Comparison of ENCODE assay signal across 1 cellular context in genomic region chr6:35727206-35727934, GRCh38.
A peak's percentile ranks its signal among the peaks of the same experiment; 100 is the strongest.
TF ChIP-seq lines count a peak whose summit lies in the region.

No MANE protein-coding gene starts in this region.

TF ChIP-seq in GM12878, 131 proteins besides CTCF, POLR2A, EP300 and RAD21 (continued from another document):
- TF ChIP-seq NKRF (conservative IDR thresholded peaks at IDR 0.05) (no peak), TCF12 (IDR thresholded peaks at IDR 0.05; ENCODE audit: low read depth, low read length) (no peak), SIX5 (IDR thresholded peaks at IDR 0.05; ENCODE audit: low read depth, low read length, severe bottlenecking) (no peak), NR2F1 (conservative IDR thresholded peaks at IDR 0.05) (no peak), HCFC1 (IDR thresholded peaks at IDR 0.05; ENCODE audit: low read length) (no peak), IKZF1 (conservative IDR thresholded peaks at IDR 0.05) (peak; percentile 65), CEBPB (IDR thresholded peaks at IDR 0.05; ENCODE audit: borderline replicate concordance in 1 of 2, low read depth in 2 of 2, low read length in 2 of 2) (no peak), MEF2B (IDR thresholded peaks at IDR 0.05; ENCODE audit: partially characterized antibody, poor library complexity, severe bottlenecking) (no peak), HSF1 (IDR thresholded peaks at IDR 0.05; ENCODE audit: low read depth, low read length) (no peak), POU2F2 (IDR thresholded peaks at IDR 0.05; ENCODE audit: borderline replicate concordance, low read depth, low read length) (no peak), RBBP5 (conservative IDR thresholded peaks at IDR 0.05) (no peak), WRNIP1 (IDR thresholded peaks at IDR 0.05; ENCODE audit: borderline replicate concordance, low read depth, low read length) (no peak), BACH1 (IDR thresholded peaks at IDR 0.05; ENCODE audit: borderline replicate concordance) (no peak), IRF3 (IDR thresholded peaks at IDR 0.05) (no peak), STAT3 (IDR thresholded peaks at IDR 0.05; ENCODE audit: low read depth, low read length) (no peak), TAF1 (IDR thresholded peaks at IDR 0.05; ENCODE audit: borderline replicate concordance, low read depth, low read length) (no peak), GATAD2B (conservative IDR thresholded peaks at IDR 0.05; ENCODE audit: low read depth) (no peak; the same call in 1 of the 2 replicates), ZNF207 (IDR thresholded peaks at IDR 0.05; ENCODE audit: borderline replicate concordance) (no peak), ZNF622 (IDR thresholded peaks at IDR 0.05) (no peak), RELB (IDR thresholded peaks at IDR 0.05; ENCODE audit: low read depth) (peak; percentile 36; the same call in 1 of the 2 replicates), ATF3 (IDR thresholded peaks at IDR 0.05; ENCODE audit: borderline replicate concordance, extremely low read depth, low read depth, low read length) (no peak), HDGF (IDR thresholded peaks at IDR 0.05) (no peak; the same call in 1 of the 2 replicates), EGR1 (IDR thresholded peaks at IDR 0.05; ENCODE audit: borderline replicate concordance in 1 of 2, low read depth in 2 of 2, low read length in 2 of 2) (0 out of 3 replicates have a peak, but pooled peaks of 1 of the 2 experiments have one; percentile 5), E2F4 (IDR thresholded peaks at IDR 0.05; ENCODE audit: low read depth, low read length) (no peak), LARP7 (IDR thresholded peaks at IDR 0.05) (peak; percentile 69; the same call in 1 of the 2 replicates), IKZF2 (IDR thresholded peaks at IDR 0.05) (peak; percentile 28 to 36; a peak in 1 of 4 replicates), MYC (IDR thresholded peaks at IDR 0.05; ENCODE audit: insufficient read depth, insufficient read length, insufficient replicate concordance, low read length, severe bottlenecking) (no peak), FOS (IDR thresholded peaks at IDR 0.05; ENCODE audit: borderline replicate concordance, extremely low read depth, insufficient read length) (no peak), USF2 (IDR thresholded peaks at IDR 0.05; ENCODE audit: borderline replicate concordance, low read depth, low read length) (peak; percentile 35), TCF3 (IDR thresholded peaks at IDR 0.05; ENCODE audit: borderline replicate concordance, insufficient read depth, low read depth, low read length) (no peak), EED (IDR thresholded peaks at IDR 0.05; ENCODE audit: low read depth) (peak; percentile 17; the same call in 1 of the 2 replicates), SMARCA5 (IDR thresholded peaks at IDR 0.05) (0 out of 2 replicates have a peak, but pooled peaks have one; percentile 63), KLF5 (IDR thresholded peaks at IDR 0.05; ENCODE audit: partially characterized antibody) (no peak), CBFB (IDR thresholded peaks at IDR 0.05; ENCODE audit: low read depth) (no peak), ZNF217 (IDR thresholded peaks at IDR 0.05) (no peak), BCL3 (IDR thresholded peaks at IDR 0.05; ENCODE audit: borderline replicate concordance, insufficient read depth, low read depth, low read length, poor library complexity, severe bottlenecking) (no peak)
